13 cellular contexts compared by ENCODE assay signal in the genomic region with DNA sequence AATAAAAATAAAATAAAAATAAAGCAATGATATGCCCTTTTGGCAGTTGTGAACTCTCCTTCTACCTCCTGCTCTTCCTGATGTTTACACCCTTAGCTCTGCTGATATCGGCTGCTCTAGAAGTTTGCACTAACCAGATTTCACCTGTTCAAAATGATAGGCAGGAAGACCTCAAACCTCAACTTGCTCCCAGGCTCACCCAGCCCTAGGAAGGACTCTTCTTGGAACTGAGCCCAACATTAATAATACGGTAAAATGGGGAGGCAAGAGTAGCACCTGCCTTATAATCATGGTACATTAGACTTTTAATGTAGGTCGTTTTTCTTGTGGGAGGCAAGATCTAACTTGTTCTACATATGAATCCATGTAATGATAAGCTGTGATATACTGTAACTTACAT.
"Had no signal": no experiment of that assay in that cellular context is flagged by ENCODE, and none has a peak within 500 bp of the region (broad histone marks: within the 10 kb centered on the region; RNA-seq: fewer than 3 reads in every experiment).

No MANE protein-coding gene starts in this region.

- H2AFZ ChIP-seq: neural progenitor cell had no signal

- H3K4me2 ChIP-seq: neural progenitor cell had no signal

- H3K36me3 ChIP-seq: esophagus squamous epithelium, left ventricle myocardium inferior, neural progenitor cell, spleen had no signal

- H3K27ac ChIP-seq: esophagus squamous epithelium, left ventricle myocardium inferior, neural progenitor cell, spleen had no signal

- ATAC-seq: sciatic nerve; stimulated activated naive CD8-positive, alpha-beta T cell treated with anti-CD3 and anti-CD28 coated beads, Interleukin-15, amount 100 ng/mL, for 72 hours had no signal

- H3K4me3 ChIP-seq: esophagus squamous epithelium, left ventricle myocardium inferior, neural progenitor cell, spleen had no signal

- H3K4me1 ChIP-seq: esophagus squamous epithelium, left ventricle myocardium inferior, spleen had no signal

- H3K27me3 ChIP-seq: neural progenitor cell had no signal

- H3K9me3 ChIP-seq: esophagus squamous epithelium, left ventricle myocardium inferior, spleen had no signal

- DNase-seq: activated CD4-positive, alpha-beta T cell treated with anti-CD3 and anti-CD28 coated beads, Interleukin-2, amount 10 ng/mL, durations not matched to agents 7 days and 5 days; activated CD4-positive, CD25-positive, alpha-beta regulatory T cell; aorta; cortex of kidney; effector CD4-positive, alpha-beta T cell; esophagus squamous epithelium; hippocampal formation; left ventricle myocardium inferior; naive B cell; spleen; stimulated activated naive CD8-positive, alpha-beta T cell treated with anti-CD3 and anti-CD28 coated beads, Interleukin-15, amount 100 ng/mL, for 72 hours had no signal

- H3K9ac ChIP-seq: neural progenitor cell had no signal
